In the genomic region with DNA sequence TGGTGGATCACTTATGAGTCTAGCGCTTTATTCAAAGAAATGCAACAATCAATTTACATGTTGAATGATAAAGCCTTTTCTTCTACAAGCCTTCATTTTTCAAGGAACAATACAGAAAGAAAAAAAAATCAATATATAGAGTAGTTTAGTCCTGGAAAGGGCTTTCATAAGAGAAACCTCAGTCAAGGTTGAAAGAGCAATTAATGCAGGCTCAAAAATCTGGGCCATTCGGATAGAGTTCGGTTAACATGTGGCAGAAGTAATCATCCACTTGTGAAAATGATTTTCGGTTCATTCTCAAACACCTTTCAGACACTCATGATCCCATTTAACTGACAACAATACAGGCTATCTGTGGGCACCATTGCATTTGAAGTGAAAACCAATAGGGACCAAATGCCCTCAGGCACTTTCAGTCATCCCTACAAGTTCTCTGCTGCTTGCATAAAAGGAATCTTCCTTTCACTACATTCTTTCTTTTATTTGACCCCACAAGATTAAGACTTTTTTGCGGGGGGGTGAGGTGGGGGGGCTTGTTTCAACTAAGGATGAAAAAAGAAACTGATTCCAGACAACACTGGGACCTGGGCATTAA, we compare ENCODE assay signal across 1 cellular context.
TF ChIP-seq lines count a peak whose summit lies in the region.

No MANE protein-coding gene starts in this region.

TF ChIP-seq in GM23338, 12 proteins besides CTCF, POLR2A, EP300 and RAD21 (continued from another document):
- TF ChIP-seq, protein P1, sequence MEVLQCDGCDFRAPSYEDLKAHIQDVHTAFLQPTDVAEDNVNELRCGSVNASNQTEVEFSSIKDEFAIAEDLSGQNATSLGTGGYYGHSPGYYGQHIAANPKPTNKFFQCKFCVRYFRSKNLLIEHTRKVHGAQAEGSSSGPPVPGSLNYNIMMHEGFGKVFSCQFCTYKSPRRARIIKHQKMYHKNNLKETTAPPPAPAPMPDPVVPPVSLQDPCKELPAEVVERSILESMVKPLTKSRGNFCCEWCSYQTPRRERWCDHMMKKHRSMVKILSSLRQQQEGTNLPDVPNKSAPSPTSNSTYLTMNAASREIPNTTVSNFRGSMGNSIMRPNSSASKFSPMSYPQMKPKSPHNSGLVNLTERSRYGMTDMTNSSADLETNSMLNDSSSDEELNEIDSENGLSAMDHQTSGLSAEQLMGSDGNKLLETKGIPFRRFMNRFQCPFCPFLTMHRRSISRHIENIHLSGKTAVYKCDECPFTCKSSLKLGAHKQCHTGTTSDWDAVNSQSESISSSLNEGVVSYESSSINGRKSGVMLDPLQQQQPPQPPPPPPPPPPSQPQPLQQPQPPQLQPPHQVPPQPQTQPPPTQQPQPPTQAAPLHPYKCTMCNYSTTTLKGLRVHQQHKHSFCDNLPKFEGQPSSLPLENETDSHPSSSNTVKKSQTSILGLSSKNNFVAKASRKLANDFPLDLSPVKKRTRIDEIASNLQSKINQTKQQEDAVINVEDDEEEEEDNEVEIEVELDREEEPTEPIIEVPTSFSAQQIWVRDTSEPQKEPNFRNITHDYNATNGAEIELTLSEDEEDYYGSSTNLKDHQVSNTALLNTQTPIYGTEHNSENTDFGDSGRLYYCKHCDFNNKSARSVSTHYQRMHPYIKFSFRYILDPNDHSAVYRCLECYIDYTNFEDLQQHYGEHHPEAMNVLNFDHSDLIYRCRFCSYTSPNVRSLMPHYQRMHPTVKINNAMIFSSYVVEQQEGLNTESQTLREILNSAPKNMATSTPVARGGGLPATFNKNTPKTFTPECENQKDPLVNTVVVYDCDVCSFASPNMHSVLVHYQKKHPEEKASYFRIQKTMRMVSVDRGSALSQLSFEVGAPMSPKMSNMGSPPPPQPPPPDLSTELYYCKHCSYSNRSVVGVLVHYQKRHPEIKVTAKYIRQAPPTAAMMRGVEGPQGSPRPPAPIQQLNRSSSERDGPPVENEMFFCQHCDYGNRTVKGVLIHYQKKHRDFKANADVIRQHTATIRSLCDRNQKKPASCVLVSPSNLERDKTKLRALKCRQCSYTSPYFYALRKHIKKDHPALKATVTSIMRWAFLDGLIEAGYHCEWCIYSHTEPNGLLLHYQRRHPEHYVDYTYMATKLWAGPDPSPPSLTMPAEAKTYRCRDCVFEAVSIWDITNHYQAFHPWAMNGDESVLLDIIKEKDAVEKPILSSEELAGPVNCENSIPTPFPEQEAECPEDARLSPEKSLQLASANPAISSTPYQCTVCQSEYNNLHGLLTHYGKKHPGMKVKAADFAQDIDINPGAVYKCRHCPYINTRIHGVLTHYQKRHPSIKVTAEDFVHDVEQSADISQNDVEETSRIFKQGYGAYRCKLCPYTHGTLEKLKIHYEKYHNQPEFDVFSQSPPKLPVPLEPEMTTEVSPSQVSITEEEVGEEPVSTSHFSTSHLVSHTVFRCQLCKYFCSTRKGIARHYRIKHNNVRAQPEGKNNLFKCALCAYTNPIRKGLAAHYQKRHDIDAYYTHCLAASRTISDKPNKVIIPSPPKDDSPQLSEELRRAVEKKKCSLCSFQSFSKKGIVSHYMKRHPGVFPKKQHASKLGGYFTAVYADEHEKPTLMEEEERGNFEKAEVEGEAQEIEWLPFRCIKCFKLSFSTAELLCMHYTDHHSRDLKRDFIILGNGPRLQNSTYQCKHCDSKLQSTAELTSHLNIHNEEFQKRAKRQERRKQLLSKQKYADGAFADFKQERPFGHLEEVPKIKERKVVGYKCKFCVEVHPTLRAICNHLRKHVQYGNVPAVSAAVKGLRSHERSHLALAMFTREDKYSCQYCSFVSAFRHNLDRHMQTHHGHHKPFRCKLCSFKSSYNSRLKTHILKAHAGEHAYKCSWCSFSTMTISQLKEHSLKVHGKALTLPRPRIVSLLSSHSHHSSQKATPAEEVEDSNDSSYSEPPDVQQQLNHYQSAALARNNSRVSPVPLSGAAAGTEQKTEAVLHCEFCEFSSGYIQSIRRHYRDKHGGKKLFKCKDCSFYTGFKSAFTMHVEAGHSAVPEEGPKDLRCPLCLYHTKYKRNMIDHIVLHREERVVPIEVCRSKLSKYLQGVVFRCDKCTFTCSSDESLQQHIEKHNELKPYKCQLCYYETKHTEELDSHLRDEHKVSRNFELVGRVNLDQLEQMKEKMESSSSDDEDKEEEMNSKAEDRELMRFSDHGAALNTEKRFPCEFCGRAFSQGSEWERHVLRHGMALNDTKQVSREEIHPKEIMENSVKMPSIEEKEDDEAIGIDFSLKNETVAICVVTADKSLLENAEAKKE (CRISPR knock-in tag; IDR thresholded peaks at IDR 0.05), result no peak
- TF ChIP-seq NANOG (IDR thresholded peaks at IDR 0.05; ENCODE audit: borderline replicate concordance) (0 out of 2 replicates have a peak, but pooled peaks have one; percentile 3), EZH2 (IDR thresholded peaks at IDR 0.05; ENCODE audit: low read depth, unreplicated experiment) (no peak)
